8 cellular contexts compared by ENCODE assay signal in genomic region chr7:1473864-1474512, GRCh38. TPM values are rescaled to one million over a fixed set of nuclear protein-coding genes. Genes with fewer than 3 reads are reported as not detected.
A peak's percentile ranks its signal among the peaks of the same experiment; 100 is the strongest.
DNase-seq lines count a peak whose midpoint lies in the region; ATAC-seq and TF ChIP-seq lines count a peak whose summit lies in the region.

No MANE protein-coding gene starts in this region.

- intact Hi-C loops in activated CD4-positive, alpha-beta T cell treated with anti-CD3 and anti-CD28 coated beads for 36 hours (cut with DNase I, micrococcal nuclease), result loop anchor here (1.0 to 5.0 kb wide), 3 partner anchors 42 to 249 kb away; no protein-coding TSS in a partner anchor

- H3K4me1 Mint-ChIP-seq in activated CD4-positive, alpha-beta T cell treated with anti-CD3 and anti-CD28 coated beads for 36 hours, result peaks cover 5% of the 10 kb centered on the region
- H3K4me1 Mint-ChIP-seq in central memory CD8-positive, alpha-beta T cell, result peaks cover 7% of the 10 kb centered on the region

- peaks cover 3% of the 10 kb centered on the region for H3K36me3 Mint-ChIP-seq in activated CD4-positive, alpha-beta T cell treated with anti-CD3 and anti-CD28 coated beads for 36 hours (ENCODE audit: low read depth)
- peaks cover 9% of the 10 kb centered on the region for H3K36me3 Mint-ChIP-seq in central memory CD8-positive, alpha-beta T cell (ENCODE audit: insufficient read depth)

- no peak overlapping the region for H3K27ac Mint-ChIP-seq in activated CD4-positive, alpha-beta T cell treated with anti-CD3 and anti-CD28 coated beads for 36 hours
- no peak overlapping the region for H3K27ac Mint-ChIP-seq in central memory CD8-positive, alpha-beta T cell (ENCODE audit: low read depth)

- CTCF ChIA-PET in activated CD4-positive, alpha-beta T cell treated with anti-CD3 and anti-CD28 coated beads for 36 hours (lab: Charles Lee), result interaction anchor here (0.5 to 1.8 kb wide), 14 partner anchors 8 to 1115 kb away, joined by 3 to 6 read pairs (median 4); no protein-coding TSS in a partner anchor

- peak; percentile 90 for TF ChIP-seq CTCF in kidney epithelial cell (IDR thresholded peaks at IDR 0.05; ENCODE audit: insufficient read depth, low read length, poor library complexity, severe bottlenecking)

- H3K27me3 Mint-ChIP-seq in activated CD4-positive, alpha-beta T cell treated with anti-CD3 and anti-CD28 coated beads for 36 hours, result no peaks in the 10 kb centered on the region
- H3K27me3 Mint-ChIP-seq in central memory CD8-positive, alpha-beta T cell, result no peaks in the 10 kb centered on the region

- no peaks in the 10 kb centered on the region for H3K9me3 Mint-ChIP-seq in activated CD4-positive, alpha-beta T cell treated with anti-CD3 and anti-CD28 coated beads for 36 hours (ENCODE audit: low read depth)
- no peaks in the 10 kb centered on the region for H3K9me3 Mint-ChIP-seq in central memory CD8-positive, alpha-beta T cell

- H3K4me3 ChIP-seq in kidney epithelial cell (ENCODE audit: low read depth, low read length), result no peak overlapping the region

- H3K4me3 Mint-ChIP-seq in activated CD4-positive, alpha-beta T cell treated with anti-CD3 and anti-CD28 coated beads for 36 hours, result no peak overlapping the region
- no peak overlapping the region for H3K4me3 Mint-ChIP-seq in central memory CD8-positive, alpha-beta T cell

- H3K36me3 ChIP-seq in kidney epithelial cell (ENCODE audit: control insufficient read depth, insufficient read depth, low read length), result no peaks in the 10 kb centered on the region

- peak; percentile 45 for ATAC-seq in HG02798 (IDR thresholded peaks at IDR 0.05; ENCODE audit: poor library complexity, unreplicated experiment)
- peak; percentile 93 for ATAC-seq in activated CD4-positive, alpha-beta T cell treated with anti-CD3 and anti-CD28 coated beads for 36 hours
- ATAC-seq in central memory CD8-positive, alpha-beta T cell (replicated peaks; ENCODE audit: extremely low read depth, poor library complexity, severe bottlenecking), result peak; percentile 75

- DNase-seq in COR-L47 (lab: John Stamatoyannopoulos, UW), result peak; percentile 80
- peak; percentile 93 for DNase-seq in NCI-H510A treated with DMSO at 0.1 percent for 48 hours (lab: John Stamatoyannopoulos, UW)
- peak; percentile 94 for DNase-seq in activated CD4-positive, alpha-beta T cell treated with anti-CD3 and anti-CD28 coated beads for 36 hours
- DNase-seq in central memory CD8-positive, alpha-beta T cell (ENCODE audit: low spot score in 2 of 2), result peak; percentile 79 to 83
- no peak for DNase-seq in kidney epithelial cell (ENCODE audit: low read depth)
- DNase-seq in stimulated activated CD4-positive, alpha-beta T cell treated with anti-CD3 and anti-CD28 coated beads, Interleukin-2, amount 100 ng/mL, for 24 hours, result peak; percentile 90 to 92
- DNase-seq in cortex of kidney (lab: John Stamatoyannopoulos, UW), result no peak

- no peaks in the 10 kb centered on the region for H3K27me3 ChIP-seq in kidney epithelial cell (ENCODE audit: control insufficient read depth, insufficient read depth, low read length)

- POLR2A ChIA-PET in activated CD4-positive, alpha-beta T cell treated with anti-CD3 and anti-CD28 coated beads for 36 hours (lab: Charles Lee), result no interaction called here

RNA-seq across cellular contexts. Expression of gene MICALL2, which starts 14.7 kb away (rescaled TPM):
- total RNA-seq in activated CD4-positive, alpha-beta T cell treated with anti-CD3 and anti-CD28 coated beads for 36 hours, result 1 to 10 TPM; 1.9 to 2.7 TPM
- total RNA-seq in kidney epithelial cell, result 13.5 and 14.7 TPM in 2 replicates

RNA-seq across cellular contexts. Expression of gene INTS1, which starts 30.2 kb away (rescaled TPM):
- total RNA-seq in activated CD4-positive, alpha-beta T cell treated with anti-CD3 and anti-CD28 coated beads for 36 hours, result 10 to 100 TPM; 78.1 to 81.7 TPM
- 84.3 and 109 TPM in 2 replicates for total RNA-seq in kidney epithelial cell

RNA-seq across cellular contexts. Expression of gene MAFK, which starts 56.5 kb away (rescaled TPM):
- total RNA-seq in activated CD4-positive, alpha-beta T cell treated with anti-CD3 and anti-CD28 coated beads for 36 hours, result 10 to 100 TPM; 28.7 to 33.1 TPM
- total RNA-seq in kidney epithelial cell, result 20.1 and 20.4 TPM in 2 replicates

Comparison
In these comparisons a context has a peak if more than half of its experiments do, and no peak if none do; other contexts are left out.
1. DNase-seq: peak in COR-L47 (single experiment), NCI-H510A treated with DMSO at 0.1 percent for 48 hours (single experiment), activated CD4-positive, alpha-beta T cell treated with anti-CD3 and anti-CD28 coated beads for 36 hours (single experiment), central memory CD8-positive, alpha-beta T cell (2 of 2) and stimulated activated CD4-positive, alpha-beta T cell treated with anti-CD3 and anti-CD28 coated beads, Interleukin-2, amount 100 ng/mL, for 24 hours (2 of 2); none in kidney epithelial cell (single experiment) and cortex of kidney (single experiment).
2. Peak in every context shown above with its lines, with median percentiles within 50 percentile points of each other: ATAC-seq.